ENCODE assay signal across 1 cellular context in the genomic region with DNA sequence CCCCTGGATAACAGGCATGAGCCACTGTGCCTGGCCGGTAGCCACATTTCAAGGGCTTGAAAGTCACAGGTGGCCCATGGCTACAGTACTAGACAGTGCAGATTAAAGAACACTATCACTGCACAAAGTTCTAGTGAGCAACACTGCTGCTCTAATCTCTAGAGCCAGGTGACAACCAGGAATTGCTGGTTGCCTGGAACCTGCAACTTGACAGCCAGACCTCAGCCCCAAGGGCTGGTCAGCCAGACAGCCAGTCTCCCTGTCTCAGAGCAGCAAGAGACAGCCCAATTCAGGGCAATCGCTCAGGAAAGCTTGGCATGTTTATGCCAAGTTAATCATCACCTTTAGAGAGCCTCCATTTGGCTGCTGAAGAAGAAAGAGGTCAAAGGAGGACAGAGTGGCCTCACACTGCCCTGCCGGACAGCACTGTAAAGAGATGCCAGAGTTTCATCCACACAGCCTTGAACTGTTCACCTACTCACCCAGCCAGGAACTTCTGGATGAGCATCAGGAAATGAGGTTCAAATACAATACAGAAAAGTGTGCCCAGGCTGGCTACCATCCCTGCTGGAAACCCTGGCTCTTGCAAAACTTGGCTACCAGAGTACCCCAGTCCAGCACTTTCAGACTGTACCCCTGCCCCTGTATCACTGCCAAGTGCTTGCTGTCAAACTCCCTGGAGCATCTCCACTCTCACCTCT.
TF ChIP-seq lines count a peak whose summit lies in the region.

No MANE protein-coding gene starts in this region.

TF ChIP-seq in HepG2, 621 proteins besides CTCF, POLR2A, EP300 and RAD21 (continued from another document):
- TF ChIP-seq REST (IDR thresholded peaks at IDR 0.05; ENCODE audit: borderline replicate concordance in 1 of 2, low read depth in 1 of 2, low read length in 2 of 2) (peak in 1 of 2 experiments; percentile 53; a peak in 1 of 4 replicates), ZNF770 (CRISPR knock-in tag; IDR thresholded peaks at IDR 0.05) (peak; percentile 87), MEF2D (CRISPR knock-in tag; IDR thresholded peaks at IDR 0.05) (peak; percentile 90), PHF8 (CRISPR knock-in tag; IDR thresholded peaks at IDR 0.05) (0 out of 2 replicates have a peak, but pooled peaks have one; percentile 26), CEBPB (IDR thresholded peaks at IDR 0.05; ENCODE audit: borderline replicate concordance, low read depth, low read length) (peak; percentile 1; the same call in 1 of the 2 replicates), ZNF567 (CRISPR knock-in tag; IDR thresholded peaks at IDR 0.05; ENCODE audit: borderline replicate concordance) (0 out of 2 replicates have a peak, but pooled peaks have one; percentile 34), ZNF503 (CRISPR knock-in tag; IDR thresholded peaks at IDR 0.05) (peak; percentile 83; the same call in 1 of the 2 replicates), ZNF143 (CRISPR knock-in tag; IDR thresholded peaks at IDR 0.05) (peak; percentile 45; the same call in 1 of the 2 replicates), JARID2 (CRISPR knock-in tag; IDR thresholded peaks at IDR 0.05; ENCODE audit: insufficient replicate concordance) (no peak), KAT8 (CRISPR knock-in tag; IDR thresholded peaks at IDR 0.05) (peak; percentile 78; the same call in 1 of the 2 replicates)
- TF ChIP-seq, protein P1, sequence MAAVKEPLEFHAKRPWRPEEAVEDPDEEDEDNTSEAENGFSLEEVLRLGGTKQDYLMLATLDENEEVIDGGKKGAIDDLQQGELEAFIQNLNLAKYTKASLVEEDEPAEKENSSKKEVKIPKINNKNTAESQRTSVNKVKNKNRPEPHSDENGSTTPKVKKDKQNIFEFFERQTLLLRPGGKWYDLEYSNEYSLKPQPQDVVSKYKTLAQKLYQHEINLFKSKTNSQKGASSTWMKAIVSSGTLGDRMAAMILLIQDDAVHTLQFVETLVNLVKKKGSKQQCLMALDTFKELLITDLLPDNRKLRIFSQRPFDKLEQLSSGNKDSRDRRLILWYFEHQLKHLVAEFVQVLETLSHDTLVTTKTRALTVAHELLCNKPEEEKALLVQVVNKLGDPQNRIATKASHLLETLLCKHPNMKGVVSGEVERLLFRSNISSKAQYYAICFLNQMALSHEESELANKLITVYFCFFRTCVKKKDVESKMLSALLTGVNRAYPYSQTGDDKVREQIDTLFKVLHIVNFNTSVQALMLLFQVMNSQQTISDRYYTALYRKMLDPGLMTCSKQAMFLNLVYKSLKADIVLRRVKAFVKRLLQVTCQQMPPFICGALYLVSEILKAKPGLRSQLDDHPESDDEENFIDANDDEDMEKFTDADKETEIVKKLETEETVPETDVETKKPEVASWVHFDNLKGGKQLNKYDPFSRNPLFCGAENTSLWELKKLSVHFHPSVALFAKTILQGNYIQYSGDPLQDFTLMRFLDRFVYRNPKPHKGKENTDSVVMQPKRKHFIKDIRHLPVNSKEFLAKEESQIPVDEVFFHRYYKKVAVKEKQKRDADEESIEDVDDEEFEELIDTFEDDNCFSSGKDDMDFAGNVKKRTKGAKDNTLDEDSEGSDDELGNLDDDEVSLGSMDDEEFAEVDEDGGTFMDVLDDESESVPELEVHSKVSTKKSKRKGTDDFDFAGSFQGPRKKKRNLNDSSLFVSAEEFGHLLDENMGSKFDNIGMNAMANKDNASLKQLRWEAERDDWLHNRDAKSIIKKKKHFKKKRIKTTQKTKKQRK (IDR thresholded peaks at IDR 0.05; ENCODE audit: low read length): no peak
- TF ChIP-seq, protein P2, sequence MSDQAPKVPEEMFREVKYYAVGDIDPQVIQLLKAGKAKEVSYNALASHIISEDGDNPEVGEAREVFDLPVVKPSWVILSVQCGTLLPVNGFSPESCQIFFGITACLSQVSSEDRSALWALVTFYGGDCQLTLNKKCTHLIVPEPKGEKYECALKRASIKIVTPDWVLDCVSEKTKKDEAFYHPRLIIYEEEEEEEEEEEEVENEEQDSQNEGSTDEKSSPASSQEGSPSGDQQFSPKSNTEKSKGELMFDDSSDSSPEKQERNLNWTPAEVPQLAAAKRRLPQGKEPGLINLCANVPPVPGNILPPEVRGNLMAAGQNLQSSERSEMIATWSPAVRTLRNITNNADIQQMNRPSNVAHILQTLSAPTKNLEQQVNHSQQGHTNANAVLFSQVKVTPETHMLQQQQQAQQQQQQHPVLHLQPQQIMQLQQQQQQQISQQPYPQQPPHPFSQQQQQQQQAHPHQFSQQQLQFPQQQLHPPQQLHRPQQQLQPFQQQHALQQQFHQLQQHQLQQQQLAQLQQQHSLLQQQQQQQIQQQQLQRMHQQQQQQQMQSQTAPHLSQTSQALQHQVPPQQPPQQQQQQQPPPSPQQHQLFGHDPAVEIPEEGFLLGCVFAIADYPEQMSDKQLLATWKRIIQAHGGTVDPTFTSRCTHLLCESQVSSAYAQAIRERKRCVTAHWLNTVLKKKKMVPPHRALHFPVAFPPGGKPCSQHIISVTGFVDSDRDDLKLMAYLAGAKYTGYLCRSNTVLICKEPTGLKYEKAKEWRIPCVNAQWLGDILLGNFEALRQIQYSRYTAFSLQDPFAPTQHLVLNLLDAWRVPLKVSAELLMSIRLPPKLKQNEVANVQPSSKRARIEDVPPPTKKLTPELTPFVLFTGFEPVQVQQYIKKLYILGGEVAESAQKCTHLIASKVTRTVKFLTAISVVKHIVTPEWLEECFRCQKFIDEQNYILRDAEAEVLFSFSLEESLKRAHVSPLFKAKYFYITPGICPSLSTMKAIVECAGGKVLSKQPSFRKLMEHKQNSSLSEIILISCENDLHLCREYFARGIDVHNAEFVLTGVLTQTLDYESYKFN (CRISPR knock-in tag; conservative IDR thresholded peaks at IDR 0.05): peak; percentile 93
